Comparison of ENCODE assay signal across 19 cellular contexts in the genomic region with DNA sequence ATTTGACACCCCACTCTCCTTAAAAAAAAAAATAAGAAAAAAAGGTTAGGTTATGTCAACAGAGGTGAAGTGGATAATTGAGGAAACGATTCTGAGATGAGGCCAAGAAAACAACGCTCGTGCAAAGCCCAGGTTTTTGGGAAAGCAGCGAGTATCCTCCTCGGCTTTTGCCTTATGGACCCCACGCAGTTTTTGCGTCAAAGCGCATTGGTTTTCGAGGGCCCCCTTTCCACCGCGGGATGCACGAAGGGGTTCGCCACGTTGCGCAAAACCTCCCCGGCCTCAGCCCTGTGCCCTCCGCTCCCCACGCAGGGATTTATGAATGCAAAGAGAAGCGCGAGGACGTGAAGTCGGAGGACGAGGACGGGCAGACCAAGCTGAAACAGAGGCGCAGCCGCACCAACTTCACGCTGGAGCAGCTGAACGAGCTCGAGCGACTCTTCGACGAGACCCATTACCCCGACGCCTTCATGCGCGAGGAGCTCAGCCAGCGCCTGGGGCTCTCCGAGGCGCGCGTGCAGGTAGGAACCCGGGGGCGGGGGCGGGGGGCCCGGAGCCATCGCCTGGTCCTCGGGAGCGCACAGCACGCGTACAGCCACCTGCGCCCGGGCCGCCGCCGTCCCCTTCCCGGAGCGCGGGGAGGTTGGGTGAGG. TPM values are rescaled to one million over a fixed set of nuclear protein-coding genes. Genes with fewer than 3 reads are reported as not detected.
DNase-seq lines count a peak whose midpoint lies in the region; ATAC-seq and TF ChIP-seq lines count a peak whose summit lies in the region.
"Had no signal": no experiment of that assay in that cellular context is flagged by ENCODE, and none has a peak within 500 bp of the region (broad histone marks: within the 10 kb centered on the region; RNA-seq: fewer than 3 reads in every experiment).

No MANE protein-coding gene starts in this region.

- H3K27me3 Mint-ChIP-seq in GM23338 (ENCODE audit: insufficient read depth, low read depth, poor library complexity) (peaks cover 67% of the 10 kb centered on the region), type B pancreatic cell (peaks cover 90% of the 10 kb centered on the region)

- ATAC-seq in GM23338, result no peak
- ATAC-seq: HCT116, HepG2 had no signal

- H3K4me3 ChIP-seq in GM23338, result peak overlapping the region; percentile 46
- H3K4me3 ChIP-seq in neural cell (ENCODE audit: low read length), result no peak overlapping the region

- no peak for TF ChIP-seq RAD21 in neural cell (conservative IDR thresholded peaks at IDR 0.05)

- peak; percentile 59 for DNase-seq in GM23338 (ENCODE audit: low spot score)
- DNase-seq in ecto neural progenitor cell (ENCODE audit: low spot score), result peak; percentile 51
- DNase-seq in type B pancreatic cell (ENCODE audit: extremely low spot score, unreplicated experiment), result peak; percentile 60
- DNase-seq in DMS53 (lab: John Stamatoyannopoulos, UW), result no peak
- no peak for DNase-seq in NCI-H69 (lab: John Stamatoyannopoulos, UW)
- no peak for DNase-seq in DMS 273 (lab: John Stamatoyannopoulos, UW; ENCODE audit: unreplicated experiment)
- DNase-seq: COR-L47, KG1, NCI-H1436 treated with DMSO at 0.1 percent for 48 hours, NCI-H2029 treated with DMSO at 0.1 percent for 48 hours, NCI-H2171 treated with DMSO at 0.1 percent for 48 hours, SHP77, SK-N-SH had no signal

- H3K79me2 ChIP-seq in GM23338 (replicated peaks; ENCODE audit: insufficient read depth) (no peaks in the 10 kb centered on the region), neural cell (replicated peaks; ENCODE audit: insufficient read depth, low read length) (no peaks in the 10 kb centered on the region)

- H3K36me3 ChIP-seq in GM23338 (ENCODE audit: insufficient read depth), result no peaks in the 10 kb centered on the region
- no peaks in the 10 kb centered on the region for H3K36me3 ChIP-seq in neural cell (ENCODE audit: insufficient read depth, low read length)

- H2AFZ ChIP-seq in GM23338 (0 out of 2 replicates have a peak overlapping the region, but pooled peaks have one; percentile 74), neural cell (ENCODE audit: low read depth, low read length) (no peak overlapping the region)

- H3K27ac Mint-ChIP-seq in GM23338 (no peak overlapping the region), type B pancreatic cell (no peak overlapping the region)
- H3K27ac Mint-ChIP-seq: CD14-positive monocyte had no signal

- TF ChIP-seq CTCF in GM23338 (conservative IDR thresholded peaks at IDR 0.05; ENCODE audit: low read depth in 2 of 2), result no peak
- no peak for TF ChIP-seq CTCF in neural cell (IDR thresholded peaks at IDR 0.05; ENCODE audit: poor library complexity, severe bottlenecking)
- TF ChIP-seq CTCF in type B pancreatic cell (conservative IDR thresholded peaks at IDR 0.05), result no peak

- H4K20me1 ChIP-seq in GM23338 (replicated peaks; ENCODE audit: insufficient read depth), result peaks cover 21% of the 10 kb centered on the region; the same call in 1 of the 2 replicates
- no peaks in the 10 kb centered on the region for H4K20me1 ChIP-seq in neural cell (ENCODE audit: insufficient read depth)

- H3K4me3 Mint-ChIP-seq in GM23338 (no peak overlapping the region), type B pancreatic cell (no peak overlapping the region)

- H3K9me3 ChIP-seq in neural cell (ENCODE audit: low read length), result no peaks in the 10 kb centered on the region
- H3K9me3 ChIP-seq: SK-N-SH had no signal

- H3K36me3 Mint-ChIP-seq in GM23338 (ENCODE audit: low read depth) (peaks cover 34% of the 10 kb centered on the region), type B pancreatic cell (no peaks in the 10 kb centered on the region)

- no peak overlapping the region for H3K27ac ChIP-seq in GM23338 (ENCODE audit: low read depth)
- H3K27ac ChIP-seq in neural cell (ENCODE audit: low read length), result no peak overlapping the region

- H3K9me2 ChIP-seq in GM23338 (ENCODE audit: insufficient read depth), result no peaks in the 10 kb centered on the region
- H3K9me2 ChIP-seq in neural cell (ENCODE audit: insufficient read depth, low read length), result no peaks in the 10 kb centered on the region
- H3K9me2 ChIP-seq: SK-N-SH had no signal

- peaks cover 26% of the 10 kb centered on the region for H3F3A ChIP-seq in GM23338 (replicated peaks; ENCODE audit: low read depth)
- no peaks in the 10 kb centered on the region for H3F3A ChIP-seq in neural cell (ENCODE audit: insufficient read depth, low read length, poor library complexity, severe bottlenecking)

- TF ChIP-seq EP300 in neural cell (conservative IDR thresholded peaks at IDR 0.05; ENCODE audit: poor library complexity, severe bottlenecking), result no peak

- H3K9me3 Mint-ChIP-seq in GM23338 (peaks cover 86% of the 10 kb centered on the region), type B pancreatic cell (no peaks in the 10 kb centered on the region)

- H3K4me1 Mint-ChIP-seq in GM23338, result peaks cover 4% of the 10 kb centered on the region; the same call in 2 of the 3 replicates
- peaks cover 8% of the 10 kb centered on the region for H3K4me1 Mint-ChIP-seq in type B pancreatic cell (ENCODE audit: unreplicated experiment)
- H3K4me1 Mint-ChIP-seq: CD14-positive monocyte had no signal

- no peak overlapping the region for H3K9ac ChIP-seq in neural cell (ENCODE audit: low read length)
- H3K9ac ChIP-seq: SK-N-SH had no signal

- peaks cover 53% of the 10 kb centered on the region for H3K4me1 ChIP-seq in GM23338 (ENCODE audit: insufficient read depth)

- H3K4me2 ChIP-seq in GM23338 (peak overlapping the region; percentile 67), neural cell (ENCODE audit: low read length) (no peak overlapping the region)
- H3K4me2 ChIP-seq: SK-N-SH had no signal

- H3K27me3 ChIP-seq in GM23338 (ENCODE audit: insufficient read depth), result peaks cover 100% of the 10 kb centered on the region
- peaks cover 94% of the 10 kb centered on the region for H3K27me3 ChIP-seq in neural cell (ENCODE audit: insufficient read depth, low read depth, low read length)

TF ChIP-seq in GM23338, 12 proteins besides CTCF, POLR2A, EP300 and RAD21:
- TF ChIP-seq ZNF114 (CRISPR knock-in tag; IDR thresholded peaks at IDR 0.05), result no peak
- TF ChIP-seq EZH2 (IDR thresholded peaks at IDR 0.05; ENCODE audit: low read depth, unreplicated experiment), result peak; percentile 99
- TF ChIP-seq EZH2phosphoT487 (IDR thresholded peaks at IDR 0.05; ENCODE audit: unreplicated experiment), result peak; percentile 74
TF ChIP-seq in GM23338: peak in this region for 2.

TF ChIP-seq in neural cell, 6 proteins besides CTCF, POLR2A, EP300 and RAD21:
- no peak for TF ChIP-seq SMC3 (conservative IDR thresholded peaks at IDR 0.05; ENCODE audit: poor library complexity)
- no peak for TF ChIP-seq MXI1 (conservative IDR thresholded peaks at IDR 0.05; ENCODE audit: poor library complexity, severe bottlenecking)
- TF ChIP-seq, protein P1, sequence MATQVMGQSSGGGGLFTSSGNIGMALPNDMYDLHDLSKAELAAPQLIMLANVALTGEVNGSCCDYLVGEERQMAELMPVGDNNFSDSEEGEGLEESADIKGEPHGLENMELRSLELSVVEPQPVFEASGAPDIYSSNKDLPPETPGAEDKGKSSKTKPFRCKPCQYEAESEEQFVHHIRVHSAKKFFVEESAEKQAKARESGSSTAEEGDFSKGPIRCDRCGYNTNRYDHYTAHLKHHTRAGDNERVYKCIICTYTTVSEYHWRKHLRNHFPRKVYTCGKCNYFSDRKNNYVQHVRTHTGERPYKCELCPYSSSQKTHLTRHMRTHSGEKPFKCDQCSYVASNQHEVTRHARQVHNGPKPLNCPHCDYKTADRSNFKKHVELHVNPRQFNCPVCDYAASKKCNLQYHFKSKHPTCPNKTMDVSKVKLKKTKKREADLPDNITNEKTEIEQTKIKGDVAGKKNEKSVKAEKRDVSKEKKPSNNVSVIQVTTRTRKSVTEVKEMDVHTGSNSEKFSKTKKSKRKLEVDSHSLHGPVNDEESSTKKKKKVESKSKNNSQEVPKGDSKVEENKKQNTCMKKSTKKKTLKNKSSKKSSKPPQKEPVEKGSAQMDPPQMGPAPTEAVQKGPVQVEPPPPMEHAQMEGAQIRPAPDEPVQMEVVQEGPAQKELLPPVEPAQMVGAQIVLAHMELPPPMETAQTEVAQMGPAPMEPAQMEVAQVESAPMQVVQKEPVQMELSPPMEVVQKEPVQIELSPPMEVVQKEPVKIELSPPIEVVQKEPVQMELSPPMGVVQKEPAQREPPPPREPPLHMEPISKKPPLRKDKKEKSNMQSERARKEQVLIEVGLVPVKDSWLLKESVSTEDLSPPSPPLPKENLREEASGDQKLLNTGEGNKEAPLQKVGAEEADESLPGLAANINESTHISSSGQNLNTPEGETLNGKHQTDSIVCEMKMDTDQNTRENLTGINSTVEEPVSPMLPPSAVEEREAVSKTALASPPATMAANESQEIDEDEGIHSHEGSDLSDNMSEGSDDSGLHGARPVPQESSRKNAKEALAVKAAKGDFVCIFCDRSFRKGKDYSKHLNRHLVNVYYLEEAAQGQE (IDR thresholded peaks at IDR 0.05; ENCODE audit: borderline replicate concordance), result no peak
- TF ChIP-seq POLR2AphosphoS5 (IDR thresholded peaks at IDR 0.05), result peak; percentile 43
- peak; percentile 92 for TF ChIP-seq EZH2 (IDR thresholded peaks at IDR 0.05; ENCODE audit: borderline replicate concordance, insufficient read depth, low read length, poor library complexity, severe bottlenecking)

RNA-seq across cellular contexts. Expression of a gene that starts 3.8 kb away (rescaled TPM):
- not detected in 2 replicates for total RNA-seq in GM23338 (2014; rRNA removed; shearing (Covaris generic))
- polyA plus RNA-seq in GM23338 (2016; fragmentation: Nextera tagmentation; extraction: Ambion mirVana) (0.14 TPM in 1 of 2 replicates, not detected in the other), neural cell (not detected in 2 replicates)
- polyA minus RNA-seq in neural cell, result not detected in 2 replicates
- not detected in 2 replicates for total RNA-seq in type B pancreatic cell (ENCODE audit: low replicate concordance)
- total RNA-seq: G401, HepG2, NCI-H460 had no signal
- polyA plus RNA-seq: CD14-positive monocyte, HepG2, SK-N-SH had no signal

Comparison
In these comparisons a context has a peak if more than half of its experiments do, and no peak if none do; other contexts are left out.
1. DNase-seq: peak in GM23338 (single experiment), ecto neural progenitor cell (single experiment) and type B pancreatic cell (single experiment); none in DMS53 (single experiment), NCI-H69 (single experiment) and DMS 273 (single experiment).